ENCODE assay signal across 9 cellular contexts in genomic region chr2:176947754-176948153, GRCh38.
"Had no signal": no experiment of that assay in that cellular context is flagged by ENCODE, and none has a peak within 500 bp of the region (broad histone marks: within the 10 kb centered on the region; RNA-seq: fewer than 3 reads in every experiment).

No MANE protein-coding gene starts in this region.

- H3K4me2 ChIP-seq: GM23338 had no signal

- FAIRE-seq: H1, H54, HepG2 had no signal

- H3K4me3 ChIP-seq: GM23338 had no signal

- H2AFZ ChIP-seq: GM23338 had no signal

- H3K27ac ChIP-seq: HL-60 had no signal

- DNase-seq: H9, HCEC 1CT, HFFc6, KBM-7 had no signal

- ATAC-seq: GM23338, HepG2 had no signal
